Comparison of ENCODE assay signal across 13 cellular contexts in genomic region chr1:161260939-161261858, GRCh38. TPM values are rescaled to one million over a fixed set of nuclear protein-coding genes. Genes with fewer than 3 reads are reported as not detected.
DNase-seq lines count a peak whose midpoint lies in the region; ATAC-seq and TF ChIP-seq lines count a peak whose summit lies in the region.
"Had no signal": no experiment of that assay in that cellular context is flagged by ENCODE, and none has a peak within 500 bp of the region (broad histone marks: within the 10 kb centered on the region; RNA-seq: fewer than 3 reads in every experiment).

No MANE protein-coding gene starts in this region.

- no peaks in the 10 kb centered on the region for H3K9me2 ChIP-seq in hepatocyte (replicated peaks; ENCODE audit: insufficient read depth)

- H3K4me1 ChIP-seq in hepatocyte (ENCODE audit: insufficient read depth) (peaks cover 6% of the 10 kb centered on the region), upper lobe of right lung (no peaks in the 10 kb centered on the region), heart left ventricle (peaks cover 0 to 9% (median 6%) of the 10 kb centered on the region in 12 donors)

- no peak for TF ChIP-seq POLR2A in heart left ventricle (IDR thresholded peaks at IDR 0.05)

- DNase-seq in NCI-H82 (lab: John Stamatoyannopoulos, UW) (peak; percentile 64), NCI-H82 treated with DMSO at 0.1 percent for 48 hours (lab: John Stamatoyannopoulos, UW; ENCODE audit: unreplicated experiment) (no peak), NCI-H2171 treated with DMSO at 0.1 percent for 48 hours (lab: John Stamatoyannopoulos, UW) (peak; percentile 40), hepatocyte (ENCODE audit: low spot score) (peak; percentile 40), upper lobe of right lung (no peak), sciatic nerve (ENCODE audit: low spot score) (no peak), posterior vena cava (ENCODE audit: low spot score) (no peak), heart left ventricle (no peak)
- DNase-seq: activated T-cell treated with anti-CD3 and anti-CD28 coated beads, Interleukin-2, amount 50 U/mL, for 24 hours; stimulated activated CD4-positive, alpha-beta T cell treated with anti-CD3 and anti-CD28 coated beads, Interleukin-15, amount 100 ng/mL, for 24 hours; stimulated activated naive CD4-positive, alpha-beta T cell had no signal

- H3K79me2 ChIP-seq in hepatocyte = no peaks in the 10 kb centered on the region

- H4K20me1 ChIP-seq in hepatocyte (ENCODE audit: insufficient read depth, poor library complexity, severe bottlenecking) = no peaks in the 10 kb centered on the region

- H3K4me3 ChIP-seq in hepatocyte (no peak overlapping the region), upper lobe of right lung (no peak overlapping the region), heart left ventricle (no peak overlapping the region)

- intact Hi-C loops in upper lobe of right lung (cut with DNase I) = no loop called here
- intact Hi-C loops in sciatic nerve (cut with DNase I) = no loop called here
- intact Hi-C loops in posterior vena cava (cut with DNase I) = no loop called here
- intact Hi-C loops in heart left ventricle (cut with DNase I) = no loop called here

- H3K27ac ChIP-seq in hepatocyte (no peak overlapping the region), upper lobe of right lung (no peak overlapping the region), heart left ventricle (no peak overlapping the region)

- TF ChIP-seq CTCF in hepatocyte (IDR thresholded peaks at IDR 0.05; ENCODE audit: poor library complexity) (no peak), upper lobe of right lung (IDR thresholded peaks at IDR 0.05) (no peak), heart left ventricle (IDR thresholded peaks at IDR 0.05) (no peak)

- H3K36me3 ChIP-seq in hepatocyte (replicated peaks; ENCODE audit: insufficient read depth, low read depth) = no peaks in the 10 kb centered on the region
- no peaks in the 10 kb centered on the region for H3K36me3 ChIP-seq in upper lobe of right lung
- no peaks in the 10 kb centered on the region for H3K36me3 ChIP-seq in heart left ventricle

- no peak overlapping the region for H2AFZ ChIP-seq in hepatocyte

- WGBS in hepatocyte (ENCODE audit: low lambda C conversion rate, missing lambda C conversion rate) = 59% methylated on average over 9 of the region's 9 CpGs
- WGBS in heart left ventricle, 4 donors = 59 to 72% (median 64%) methylated on average over 9 of the region's 9 CpGs

- peak; percentile 66 for ATAC-seq in upper lobe of right lung
- no peak for ATAC-seq in sciatic nerve
- no peak for ATAC-seq in heart left ventricle
- ATAC-seq: natural killer cell treated with Interleukin-12 subunit alpha and Interleukin-12 subunit beta and Interleukin-15 and Interleukin-18, amount 100 ng/mL, for 72 hours had no signal

- peak overlapping the region; percentile 58 for H3K4me2 ChIP-seq in hepatocyte

- H3K27me3 ChIP-seq in hepatocyte = peaks cover 26% of the 10 kb centered on the region
- H3K27me3 ChIP-seq in upper lobe of right lung = peaks cover 29% of the 10 kb centered on the region
- peaks cover 13 to 44% (median 33%) of the 10 kb centered on the region in 9 donors for H3K27me3 ChIP-seq in heart left ventricle

- H3K9me3 ChIP-seq in hepatocyte (ENCODE audit: low read depth) (peaks cover 4% of the 10 kb centered on the region), upper lobe of right lung (no peaks in the 10 kb centered on the region), heart left ventricle (peaks cover 0 to 16% (median 10%) of the 10 kb centered on the region in 12 donors)

RNA-seq across cellular contexts. Expression of gene PCP4L1, which starts 2.7 kb away (rescaled TPM):
- total RNA-seq in hepatocyte (1.4 and 2.6 TPM in 2 replicates), upper lobe of right lung (8.2 TPM), sciatic nerve (0.89 TPM), posterior vena cava (1 to 10 TPM; 3.0 to 4.6 TPM), heart left ventricle (under 1 TPM in 8 of 9 donors, not detected in 1; 0.29 to 0.62 (median 0.49) TPM)
- polyA plus RNA-seq in hepatocyte (1.4 and 1.7 TPM in 2 replicates), heart left ventricle (under 1 TPM; 0.19 to 0.42 TPM)
- total RNA-seq: astrocyte had no signal

RNA-seq across cellular contexts. Expression of gene NR1I3, which starts 23.2 kb away (rescaled TPM):
- 2.6 and 4.1 TPM in 2 replicates for total RNA-seq in hepatocyte
- polyA plus RNA-seq in hepatocyte = 3.9 and 8.1 TPM in 2 replicates
- not detected for total RNA-seq in upper lobe of right lung
- not detected for total RNA-seq in sciatic nerve
- not detected for total RNA-seq in posterior vena cava
- not detected for total RNA-seq in heart left ventricle
- under 1 TPM in 1 of 2 donors, not detected in 1; 0.23 TPM for polyA plus RNA-seq in heart left ventricle
- total RNA-seq: astrocyte; natural killer cell treated with Interleukin-12 subunit alpha and Interleukin-12 subunit beta and Interleukin-15 and Interleukin-18, amount 100 ng/mL, for 72 hours had no signal

RNA-seq across cellular contexts. Expression of gene TOMM40L, which starts 35.3 kb away (rescaled TPM):
- total RNA-seq in hepatocyte (11.4 and 15.7 TPM in 2 replicates), upper lobe of right lung (11.6 TPM), sciatic nerve (11.0 TPM), posterior vena cava (10 to 100 TPM; 13.4 to 15.0 TPM), heart left ventricle (10 to 100 TPM; 24.1 to 37.1 (median 31.1) TPM)
- polyA plus RNA-seq in hepatocyte (14.5 and 15.7 TPM in 2 replicates), heart left ventricle (10 to 100 TPM; 28.8 to 29.1 TPM)

RNA-seq across cellular contexts. Expression of gene APOA2, which starts 37.8 kb away (rescaled TPM):
- total RNA-seq in hepatocyte = 3,581 and 4,608 TPM in 2 replicates
- 5,258 and 8,089 TPM in 2 replicates for polyA plus RNA-seq in hepatocyte
- not detected for total RNA-seq in upper lobe of right lung
- total RNA-seq in sciatic nerve = not detected
- not detected for total RNA-seq in posterior vena cava
- not detected for total RNA-seq in heart left ventricle
- polyA plus RNA-seq in heart left ventricle = not detected
- total RNA-seq: astrocyte; natural killer cell treated with Interleukin-12 subunit alpha and Interleukin-12 subunit beta and Interleukin-15 and Interleukin-18, amount 100 ng/mL, for 72 hours had no signal

RNA-seq across cellular contexts. Expression of gene FCER1G, which starts 46.1 kb away (rescaled TPM):
- total RNA-seq in hepatocyte = 1.1 and 4.3 TPM in 2 replicates
- 4.8 and 14.5 TPM in 2 replicates for polyA plus RNA-seq in hepatocyte
- total RNA-seq in upper lobe of right lung = 158 TPM
- 43.9 TPM for total RNA-seq in sciatic nerve
- 100 to 1,000 TPM in 1 of 2 donors, 10 to 100 TPM in 1; 40.4 to 101 TPM for total RNA-seq in posterior vena cava
- total RNA-seq in heart left ventricle = 100 to 1,000 TPM in 1 of 9 donors, 10 to 100 TPM in 5, 1 to 10 TPM in 3; 2.9 to 157 (median 17.1) TPM
- 10 to 100 TPM; 14.6 to 40.0 TPM for polyA plus RNA-seq in heart left ventricle

Comparison
In these comparisons a context has a peak if more than half of its experiments do, and no peak if none do; other contexts are left out.
1. DNase-seq: peak in NCI-H82 (single experiment), NCI-H2171 treated with DMSO at 0.1 percent for 48 hours (single experiment) and hepatocyte (single experiment); none in NCI-H82 treated with DMSO at 0.1 percent for 48 hours (single experiment), upper lobe of right lung (single experiment), sciatic nerve (single experiment), posterior vena cava (single experiment) and heart left ventricle (0 of 5).